8 cellular contexts compared by ENCODE assay signal in genomic region chr19:43575156-43575950, GRCh38. TPM values are rescaled to one million over a fixed set of nuclear protein-coding genes. Genes with fewer than 3 reads are reported as not detected.
A peak's percentile ranks its signal among the peaks of the same experiment; 100 is the strongest.
DNase-seq lines count a peak whose midpoint lies in the region; ATAC-seq and TF ChIP-seq lines count a peak whose summit lies in the region.

PINLYP (plus strand) TSS chr19:43575801; CDS start chr19:43577192, 1,391 bp downstream.
XRCC1 (minus strand) TSS chr19:43575527; CDS start chr19:43575458, 69 bp downstream.

- H3K27ac ChIP-seq in Panc1 (ENCODE audit: low read length) (peak within 1 kb of the TSS; percentile 96), esophagus squamous epithelium (peak within 1 kb of the TSS; percentile 85 to 97 (median 90))

- TF ChIP-seq CTCF in Panc1 (IDR thresholded peaks at IDR 0.05) = no peak
- peak in 1 of 6 experiments; percentile 7 for TF ChIP-seq CTCF in esophagus squamous epithelium (IDR thresholded peaks at IDR 0.05)

- CTCF ChIA-PET in Panc1 (lab: Charles Lee) = no interaction called here

- H3K4me1 Mint-ChIP-seq in activated T-cell treated with anti-CD3 and anti-CD28 coated beads, Interleukin-2, amount 50 U/mL, for 72 hours (ENCODE audit: low read depth) = peaks cover 61% of the 10 kb centered on the region

- peak within 1 kb of the TSS; percentile 74 to 99 for H3K4me3 ChIP-seq in Panc1 (ENCODE audit: low read depth in 2 of 2, low read length in 2 of 2)
- peak within 1 kb of the TSS; percentile 52 to 92 (median 78) for H3K4me3 ChIP-seq in esophagus squamous epithelium

- H3K36me3 Mint-ChIP-seq in activated T-cell treated with anti-CD3 and anti-CD28 coated beads, Interleukin-2, amount 50 U/mL, for 72 hours (ENCODE audit: insufficient read depth in 2 of 2) = peaks cover 3 to 4% of the 10 kb centered on the region in 2 donors

- intact Hi-C loops in Panc1 (cut with micrococcal nuclease; ENCODE audit: unreplicated experiment) = no loop called here
- intact Hi-C loops in esophagus squamous epithelium (cut with DNase I) = no loop called here

- peak within 1 kb of the TSS; percentile 95 for H3K27ac Mint-ChIP-seq in activated T-cell treated with anti-CD3 and anti-CD28 coated beads, Interleukin-2, amount 50 U/mL, for 72 hours

- DNase-seq in DMS53 (lab: John Stamatoyannopoulos, UW) = peak; percentile 100
- DNase-seq in KG1 (lab: John Stamatoyannopoulos, UW) = peak; percentile 96
- DNase-seq in Panc1 (ENCODE audit: low read depth, low spot score) = peak; percentile 81
- peak; percentile 95 to 97 for DNase-seq in activated T-cell treated with anti-CD3 and anti-CD28 coated beads, Interleukin-2, amount 50 U/mL, for 72 hours
- peak; percentile 83 for DNase-seq in esophagus squamous epithelium (lab: John Stamatoyannopoulos, UW)
- DNase-seq in myocyte (ENCODE audit: low read depth) = peak; percentile 99
- DNase-seq in stimulated activated CD8-positive, alpha-beta memory T cell treated with anti-CD3 and anti-CD28 coated beads, Interleukin-7, amount 100 ng/mL, for 48 hours (ENCODE audit: extremely low read depth in 1 of 2, low read depth in 1 of 2) = peak; percentile 89 to 96

- BruUV-seq in Panc1 (replicated peaks; lab: Mats Ljungman, UMichigan) = no TSS peak

- POLR2A ChIA-PET in Panc1 (lab: Charles Lee) = interaction anchor here (0.6 kb wide), 1 partner anchor 87 kb away, joined by 3 read pairs; no protein-coding TSS in a partner anchor

- H3K36me3 ChIP-seq in Panc1 (ENCODE audit: control insufficient read depth, insufficient read depth, low read length) = peaks cover 7% of the 10 kb centered on the region; the same call in 1 of the 2 replicates
- H3K36me3 ChIP-seq in esophagus squamous epithelium = peaks cover 0 to 21% (median 0%) of the 10 kb centered on the region in 3 donors

- H3K9me3 ChIP-seq in Panc1 (ENCODE audit: control insufficient read depth, insufficient read depth, low read depth, low read length) (no peaks in the 10 kb centered on the region), esophagus squamous epithelium (no peaks in the 10 kb centered on the region)

- peak in 2 of 4 donors; percentile 12 to 58 for TF ChIP-seq POLR2A in esophagus squamous epithelium (IDR thresholded peaks at IDR 0.05)

- no peaks in the 10 kb centered on the region for H3K9me3 Mint-ChIP-seq in activated T-cell treated with anti-CD3 and anti-CD28 coated beads, Interleukin-2, amount 50 U/mL, for 72 hours

- H3K27me3 ChIP-seq in Panc1 (ENCODE audit: control insufficient read depth, insufficient read depth, low read length) = no peaks in the 10 kb centered on the region
- H3K27me3 ChIP-seq in esophagus squamous epithelium = no peaks in the 10 kb centered on the region

- 0% methylated on average over 35 to 37 of the region's 51 CpGs for WGBS in esophagus squamous epithelium, 2 donors

- in situ Hi-C loops in Panc1 (cut with HindIII; ENCODE audit: low pct_unique_long_range_greater_than_20kb, low sequenced_read_pairs) = no loop called here

- ATAC-seq in GM21723 (IDR thresholded peaks at IDR 0.05; ENCODE audit: unreplicated experiment) (peak; percentile 93), Panc1 (peak; percentile 100)
- peak; percentile 99 to 100 for ATAC-seq in activated T-cell treated with anti-CD3 and anti-CD28 coated beads, Interleukin-2, amount 50 U/mL, for 72 hours (replicated peaks in 1 of 2)

- peak within 1 kb of the TSS; percentile 98 to 99 for H3K4me3 Mint-ChIP-seq in activated T-cell treated with anti-CD3 and anti-CD28 coated beads, Interleukin-2, amount 50 U/mL, for 72 hours

- peaks cover 3% of the 10 kb centered on the region; the same call in 1 of the 2 replicates for H3K4me1 ChIP-seq in Panc1 (ENCODE audit: control insufficient read depth, insufficient read depth, low read length)
- H3K4me1 ChIP-seq in esophagus squamous epithelium = peaks cover 14 to 47% (median 24%) of the 10 kb centered on the region in 3 donors

- no peaks in the 10 kb centered on the region for H3K27me3 Mint-ChIP-seq in activated T-cell treated with anti-CD3 and anti-CD28 coated beads, Interleukin-2, amount 50 U/mL, for 72 hours (ENCODE audit: low read depth)

RNA-seq across cellular contexts. Expression of gene PINLYP, which starts in this region (rescaled TPM):
- total RNA-seq in Panc1 (2021; ENCODE audit: unreplicated experiment) = 0.21 TPM
- polyA plus RNA-seq in Panc1 (2012; ENCODE audit: insufficient read length) = 0.64 TPM
- 10 to 100 TPM in 1 of 2 donors, 1 to 10 TPM in 1; 8.9 to 18.1 TPM for total RNA-seq in activated T-cell treated with anti-CD3 and anti-CD28 coated beads, Interleukin-2, amount 50 U/mL, for 72 hours
- total RNA-seq in esophagus squamous epithelium = 10 to 100 TPM in 2 of 4 donors, 1 to 10 TPM in 2; 1.9 to 23.3 (median 9.3) TPM
- 0.94 TPM in 1 of 2 replicates, not detected in the other for total RNA-seq in myocyte
- polyA plus RNA-seq in myocyte (2012) = 0.45 TPM

RNA-seq across cellular contexts. Expression of gene XRCC1, which starts in this region (rescaled TPM):
- 20.1 TPM for total RNA-seq in Panc1 (2021; ENCODE audit: unreplicated experiment)
- 27.4 TPM for polyA plus RNA-seq in Panc1 (2012; ENCODE audit: insufficient read length)
- 10 to 100 TPM; 58.4 to 66.7 TPM for total RNA-seq in activated T-cell treated with anti-CD3 and anti-CD28 coated beads, Interleukin-2, amount 50 U/mL, for 72 hours
- total RNA-seq in esophagus squamous epithelium = 10 to 100 TPM; 12.3 to 23.8 (median 18.6) TPM
- 29.2 and 32.1 TPM in 2 replicates for total RNA-seq in myocyte
- polyA plus RNA-seq in myocyte (2012) = 27.2 TPM

Comparison
In these comparisons a context has a peak if more than half of its experiments do, and no peak if none do; other contexts are left out.
1. Peak in every context shown above with its lines: DNase-seq, ATAC-seq, H3K4me3 ChIP-seq and H3K27ac ChIP-seq.